ENCODE assay signal across 29 cellular contexts in the genomic region with DNA sequence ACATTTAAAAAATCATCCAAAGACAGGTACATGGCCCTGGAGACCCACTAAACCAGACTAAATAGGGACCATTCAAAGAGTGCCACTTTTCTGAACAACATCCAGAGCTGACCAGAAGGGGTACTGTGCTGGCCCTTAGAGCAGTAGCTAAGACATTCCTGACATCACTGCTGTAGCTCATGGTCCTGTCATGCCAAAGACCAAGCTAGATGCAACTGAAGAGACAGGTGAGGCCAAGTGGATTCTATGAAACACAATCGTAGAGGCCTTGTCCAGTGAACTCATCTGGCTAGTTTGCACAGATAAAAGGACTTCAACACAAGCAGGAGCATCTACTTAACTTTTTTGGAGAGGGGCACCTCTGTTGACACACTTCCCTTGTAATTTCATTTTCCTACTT.
"Had no signal": no experiment of that assay in that cellular context is flagged by ENCODE, and none has a peak within 500 bp of the region (broad histone marks: within the 10 kb centered on the region; RNA-seq: fewer than 3 reads in every experiment).

No MANE protein-coding gene starts in this region.

- H3K27me3 ChIP-seq: brain microvascular endothelial cell, esophagus muscularis mucosa, foreskin keratinocyte, heart left ventricle, spleen, testis, transverse colon had no signal

- H3K4me1 ChIP-seq: spleen, testis, transverse colon had no signal

- DNase-seq: activated CD4-positive, alpha-beta T cell treated with anti-CD3 and anti-CD28 coated beads for 48 hours; activated CD4-positive, alpha-beta T cell treated with anti-CD3 and anti-CD28 coated beads, Interleukin-2, amount 50 U/mL, for 48 hours; activated CD8-positive, alpha-beta memory T cell treated with anti-CD3 and anti-CD28 coated beads for 24 hours; activated gamma-delta T cell treated with Interleukin-2 at 50 U/mL for 16 hours; activated naive CD4-positive, alpha-beta T cell treated with anti-CD3 and anti-CD28 coated beads, Interleukin-2, amount 50 U/mL, for 16 hours; amniotic stem cell; brain microvascular endothelial cell; caudate nucleus; endodermal cell; foreskin keratinocyte; heart left ventricle; kidney glomerular epithelial cell; left ventricle myocardium inferior; mesendoderm; mucosa of descending colon; posterior cingulate gyrus; right cardiac atrium; spleen; stimulated activated CD4-positive, alpha-beta T cell treated with anti-CD3 and anti-CD28 coated beads, Interleukin-2, amount 100 ng/mL, for 48 hours; stimulated activated naive CD8-positive, alpha-beta T cell treated with anti-CD3 and anti-CD28 coated beads, Interleukin-15, Interleukin-2, amounts not matched to agents 100 U/mL and 50 U/mL, for 24 hours; T-helper 1 cell; testis; transverse colon had no signal

- H3K9me3 Mint-ChIP-seq: endodermal cell; natural killer cell treated with Interleukin-12 subunit alpha and Interleukin-12 subunit beta and Interleukin-15 and Interleukin-18, amount 100 ng/mL, for 72 hours had no signal

- H3K4me3 Mint-ChIP-seq: endodermal cell; natural killer cell treated with Interleukin-12 subunit alpha and Interleukin-12 subunit beta and Interleukin-15 and Interleukin-18, amount 100 ng/mL, for 72 hours; T-helper 2 cell treated with Interferon-gamma antibody and Interleukin-4, amounts not matched to agents 5 μg/mL and 100 μg/mL, for 36 hours had no signal

- H3K9me3 ChIP-seq: esophagus muscularis mucosa, heart left ventricle, left ventricle myocardium inferior, mucosa of descending colon, spleen, testis, transverse colon had no signal

- FAIRE-seq: astrocyte, urothelium cell line had no signal

- H3K27ac Mint-ChIP-seq: endodermal cell; natural killer cell treated with Interleukin-12 subunit alpha and Interleukin-12 subunit beta and Interleukin-15 and Interleukin-18, amount 100 ng/mL, for 72 hours; T-helper 2 cell treated with Interferon-gamma antibody and Interleukin-4, amounts not matched to agents 5 μg/mL and 100 μg/mL, for 36 hours had no signal

- ATAC-seq: foreskin keratinocyte; heart left ventricle; mucosa of descending colon; natural killer cell treated with Interleukin-12 subunit alpha and Interleukin-12 subunit beta and Interleukin-15 and Interleukin-18, amount 100 ng/mL, for 72 hours; right cardiac atrium; stimulated activated naive CD8-positive, alpha-beta T cell treated with anti-CD3 and anti-CD28 coated beads, Interleukin-15, Interleukin-2, amounts not matched to agents 100 U/mL and 50 U/mL, for 24 hours had no signal

- H3K27ac ChIP-seq: brain microvascular endothelial cell, esophagus muscularis mucosa, foreskin keratinocyte, heart left ventricle, left ventricle myocardium inferior, spleen, testis, transverse colon had no signal

- H3K27me3 Mint-ChIP-seq: natural killer cell treated with Interleukin-12 subunit alpha and Interleukin-12 subunit beta and Interleukin-15 and Interleukin-18, amount 100 ng/mL, for 72 hours had no signal

- H3K4me3 ChIP-seq: esophagus muscularis mucosa, heart left ventricle, left ventricle myocardium inferior, lung, mucosa of descending colon, spleen, testis, transverse colon had no signal
